25 cellular contexts compared by ENCODE assay signal in the genomic region with DNA sequence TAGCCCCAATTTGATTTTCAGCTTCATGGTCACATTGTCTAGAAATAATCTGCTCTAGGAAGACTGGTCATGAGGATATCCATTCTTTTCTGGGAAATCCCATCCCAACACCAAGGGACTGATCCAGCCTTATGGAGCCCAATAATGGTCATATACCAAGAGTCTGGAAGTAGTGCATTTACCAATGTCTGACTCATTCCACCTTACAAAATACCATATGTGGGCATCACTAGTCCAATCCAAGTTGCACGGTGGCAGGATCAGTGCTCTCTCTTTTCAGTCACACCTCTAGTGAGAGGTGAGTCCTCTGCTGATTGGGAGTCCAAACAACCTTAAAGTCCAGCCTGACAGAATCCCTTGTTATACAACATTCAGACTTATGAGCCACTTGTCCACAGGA.
A peak's percentile ranks its signal among the peaks of the same experiment; 100 is the strongest.
DNase-seq lines count a peak whose midpoint lies in the region; ATAC-seq, FAIRE-seq and TF ChIP-seq lines count a peak whose summit lies in the region.
"Had no signal": no experiment of that assay in that cellular context is flagged by ENCODE, and none has a peak within 500 bp of the region (broad histone marks: within the 10 kb centered on the region; RNA-seq: fewer than 3 reads in every experiment).

No MANE protein-coding gene starts in this region.

- intact Hi-C loops in psoas muscle (cut with DNase I): loop anchor here in 1 of 2 donors (5.0 kb wide), 2 partner anchors 61 to 89 kb away; no protein-coding TSS in a partner anchor

- H3K9me3 ChIP-seq in psoas muscle: no peaks in the 10 kb centered on the region

- H3K4me1 ChIP-seq in psoas muscle: peaks cover 24% of the 10 kb centered on the region

- 57 to 94% (median 69%) methylated on average over 1 of the region's 1 CpG for WGBS in psoas muscle, 3 donors

- POLR2A ChIA-PET in HEK293T (lab: Yijun Ruan, JAX): interaction anchor here (1.1 kb wide), 1 partner anchor 10 kb away, joined by 3 read pairs; no protein-coding TSS in a partner anchor

- ATAC-seq in psoas muscle (no peak), GM21423 (IDR thresholded peaks at IDR 0.05; ENCODE audit: unreplicated experiment) (no peak), GM19452 (IDR thresholded peaks at IDR 0.05; ENCODE audit: unreplicated experiment) (no peak)

- no peak overlapping the region for H3K4me3 ChIP-seq in epithelial cell of esophagus (ENCODE audit: low read length)
- no peak overlapping the region for H3K4me3 ChIP-seq in psoas muscle
- H3K4me3 ChIP-seq: PC-9 had no signal

- no peaks in the 10 kb centered on the region for H3K36me3 ChIP-seq in psoas muscle (ENCODE audit: insufficient read depth in 1 of 2, low read depth in 1 of 2)

- no peaks in the 10 kb centered on the region for H3K27me3 ChIP-seq in psoas muscle (ENCODE audit: insufficient read depth in 3 of 3, low read length in 2 of 3)

- H3K27ac ChIP-seq in psoas muscle: peak overlapping the region; percentile 78
- H3K27ac ChIP-seq: KMS-11, PC-9, RWPE1 had no signal

- peak; percentile 6 for DNase-seq in ELR (ENCODE audit: low read depth)
- no peak for DNase-seq in HTR-8/SVneo (ENCODE audit: insufficient read length, low spot score)
- DNase-seq in epithelial cell of esophagus (ENCODE audit: low read depth): peak; percentile 50
- DNase-seq in psoas muscle: no peak
- no peak for DNase-seq in ACHN
- DNase-seq in HEK293T (ENCODE audit: extremely low spot score): no peak
- DNase-seq: CD4-positive, alpha-beta memory T cell; COR-L47; GF-D8; NCI-H1048; NCI-H1417; NCI-H1694 treated with DMSO at 0.1 percent for 48 hours; NCI-H2081; NCI-H2227 treated with DMSO at 0.1 percent for 48 hours; NCI-H526 treated with DMSO at 0.1 percent for 48 hours; PC-9; SHP77 treated with DMSO at 0.1 percent for 48 hours; T-helper 1 cell had no signal

- CTCF ChIA-PET in HEK293T (lab: Yijun Ruan, JAX): no interaction called here

- TF ChIP-seq CTCF in epithelial cell of esophagus (IDR thresholded peaks at IDR 0.05; ENCODE audit: insufficient read depth, low read depth, low read length, missing control alignments) (no peak), psoas muscle (IDR thresholded peaks at IDR 0.05) (no peak)

- peak; percentile 62 for FAIRE-seq in HTR-8/SVneo (lab: Jason Lieb, UNC)
- FAIRE-seq: A204.1, GM12891, H54 had no signal

- in situ Hi-C loops in ACHN (cut with HindIII; ENCODE audit: low pct_ligation_motif_present, low pct_unique_long_range_greater_than_20kb, low sequenced_read_pairs): no loop called here

TF ChIP-seq in HEK293T, 16 proteins besides CTCF, POLR2A, EP300 and RAD21:
- TF ChIP-seq TARDBP (IDR thresholded peaks at IDR 0.05) (no peak), ZNF384 (IDR thresholded peaks at IDR 0.05) (no peak), LEF1 (IDR thresholded peaks at IDR 0.05; ENCODE audit: borderline replicate concordance) (no peak), NFRKB (IDR thresholded peaks at IDR 0.05) (no peak), FOXM1 (IDR thresholded peaks at IDR 0.05; ENCODE audit: borderline replicate concordance) (no peak)

Comparison
In these comparisons a context has a peak if more than half of its experiments do, and no peak if none do; other contexts are left out.
1. DNase-seq: peak in ELR (single experiment) and epithelial cell of esophagus (single experiment); none in HTR-8/SVneo (single experiment), psoas muscle (0 of 2), ACHN (single experiment) and HEK293T (single experiment).